Comparison of ENCODE assay signal across 8 cellular contexts in the genomic region with DNA sequence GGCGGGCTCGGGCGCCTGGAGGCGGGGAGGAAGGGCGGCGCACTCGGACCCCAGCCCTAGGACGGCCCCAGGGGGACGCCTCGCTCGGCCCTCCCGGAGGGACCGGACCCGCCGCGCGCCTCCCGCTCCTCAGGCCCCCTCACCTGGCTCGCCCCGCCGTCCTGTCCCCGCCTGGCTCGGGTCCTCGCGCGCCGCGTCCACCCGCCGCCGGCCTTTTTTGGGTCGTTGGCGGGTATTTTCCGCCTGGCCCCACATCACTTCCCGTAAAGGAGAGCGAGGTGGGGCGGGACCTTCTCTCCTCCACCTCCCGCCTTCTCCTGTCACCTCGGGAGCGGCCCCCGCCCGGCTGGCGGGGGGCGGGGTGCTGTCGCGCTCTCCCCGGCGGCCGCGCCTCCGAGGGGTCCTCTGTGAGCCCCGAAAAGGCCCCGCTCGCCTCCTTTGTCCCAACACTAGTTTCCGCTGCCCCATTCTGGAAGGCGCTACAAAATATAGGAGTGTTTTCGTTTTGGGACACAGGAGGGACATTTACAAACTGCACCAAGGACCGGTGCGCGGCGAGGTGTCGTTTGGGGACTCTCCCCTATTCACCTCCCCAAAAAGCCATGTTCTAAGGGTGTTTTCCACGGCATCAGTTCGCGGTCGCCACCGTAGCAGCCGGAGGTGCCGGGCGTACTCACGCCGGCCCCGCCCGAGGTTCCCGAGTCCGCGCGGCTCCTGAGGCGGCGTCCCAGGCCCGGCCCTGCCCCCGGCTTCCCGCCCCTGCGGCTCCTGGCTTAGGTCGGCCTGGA. TPM values are rescaled to one million over a fixed set of nuclear protein-coding genes. Genes with fewer than 3 reads are reported as not detected.
DNase-seq lines count a peak whose midpoint lies in the region; ATAC-seq lines count a peak whose summit lies in the region.

Gene RAB27A (minus strand): TSS at position 241 of the 788 bp plus-strand sequence. CDS start 54,879 bp downstream, outside the sequence.

- ATAC-seq in HG02571 (IDR thresholded peaks at IDR 0.05; ENCODE audit: unreplicated experiment) (peak; percentile 73), left lobe of liver (peak; percentile 89)

- DNase-seq in NCI-H1092 treated with DMSO at 0.1 percent for 48 hours (lab: John Stamatoyannopoulos, UW) (peak; percentile 1), NCI-H1092 (lab: John Stamatoyannopoulos, UW) (no peak), NCI-H1048 (lab: John Stamatoyannopoulos, UW) (peak; percentile 24), cerebellum (ENCODE audit: low spot score) (peak; percentile 64), left lobe of liver (ENCODE audit: low spot score) (peak; percentile 86)
- peak; percentile 64 for DNase-seq in activated CD4-positive, alpha-beta T cell treated with anti-CD3 and anti-CD28 coated beads for 1 hour
- DNase-seq in stimulated activated CD4-positive, alpha-beta T cell treated with anti-CD3 and anti-CD28 coated beads, Interleukin-4, amount 100 ng/mL, for 1 hour = peak; percentile 80

RNA-seq across cellular contexts. Expression of gene RAB27A, which starts in this region (rescaled TPM):
- total RNA-seq in cerebellum = 7.1 TPM
- 16.7 TPM for total RNA-seq in left lobe of liver
